Comparison of ENCODE assay signal across 9 cellular contexts in genomic region chr11:13318498-13319295, GRCh38. TPM values are rescaled to one million over a fixed set of nuclear protein-coding genes. Genes with fewer than 3 reads are reported as not detected.
DNase-seq lines count a peak whose midpoint lies in the region; ATAC-seq, FAIRE-seq and TF ChIP-seq lines count a peak whose summit lies in the region.
"Had no signal": no experiment of that assay in that cellular context is flagged by ENCODE, and none has a peak within 500 bp of the region (broad histone marks: within the 10 kb centered on the region; RNA-seq: fewer than 3 reads in every experiment).

No MANE protein-coding gene starts in this region.

- no peaks in the 10 kb centered on the region for H3K36me3 ChIP-seq in PC-9 (ENCODE audit: low read depth)

- H3F3A ChIP-seq in PC-9 (ENCODE audit: insufficient read depth, low read depth), result no peaks in the 10 kb centered on the region

- H3K9me3 ChIP-seq in PC-9 (ENCODE audit: insufficient read depth, low read depth), result no peaks in the 10 kb centered on the region

- DNase-seq in GM12892 (ENCODE audit: insufficient read length), result no peak
- peak; percentile 35 for DNase-seq in fibroblast of peridontal ligament (ENCODE audit: extremely low read depth)
- DNase-seq in stimulated activated CD4-positive, alpha-beta T cell treated with anti-CD3 and anti-CD28 coated beads, Interleukin-12 subunit alpha, Interleukin-12 subunit beta, amount 100 ng/mL, for 4 hours, result no peak
- no peak for DNase-seq in PC-9
- DNase-seq in NCI-H1930 (lab: John Stamatoyannopoulos, UW), result no peak
- no peak for DNase-seq in AG08396 (ENCODE audit: low spot score)

- H3K27ac ChIP-seq in PC-9, result no peak overlapping the region

- BruUV-seq in PC-9 (replicated peaks; lab: Mats Ljungman, UMichigan), result no TSS peak

- H4K20me1 ChIP-seq in PC-9 (ENCODE audit: insufficient read depth), result no peaks in the 10 kb centered on the region

- H2AFZ ChIP-seq in PC-9, result no peak overlapping the region

- no peaks in the 10 kb centered on the region for H3K9me2 ChIP-seq in PC-9 (ENCODE audit: insufficient read depth)

- TF ChIP-seq POLR2A in GM12892 (IDR thresholded peaks at IDR 0.05; ENCODE audit: low read depth, low read length), result no peak

- CTCF ChIA-PET in PC-9 (lab: Charles Lee), result interaction anchor here (0.6 kb wide), 1 partner anchor 1033 kb away, joined by 3 read pairs; no protein-coding TSS in a partner anchor

- ATAC-seq in GM19463 (IDR thresholded peaks at IDR 0.05; ENCODE audit: unreplicated experiment) (peak; percentile 59), HG03342 (IDR thresholded peaks at IDR 0.05; ENCODE audit: unreplicated experiment) (peak; percentile 81)

- H3K4me3 ChIP-seq in PC-9, result no peak overlapping the region

- no peak for TF ChIP-seq CTCF in PC-9 (conservative IDR thresholded peaks at IDR 0.05)

- POLR2A ChIA-PET in PC-9 (lab: Charles Lee; ENCODE audit: unreplicated experiment), result interaction anchor here (0.6 kb wide), 1 partner anchor 1032 kb away, joined by 32 read pairs; no protein-coding TSS in a partner anchor

- intact Hi-C loops in PC-9 (cut with micrococcal nuclease; ENCODE audit: unreplicated experiment), result no loop called here

- H3K4me1 ChIP-seq in PC-9 (replicated peaks; ENCODE audit: insufficient read depth), result no peaks in the 10 kb centered on the region

- H3K27me3 ChIP-seq in PC-9 (ENCODE audit: insufficient read depth, low read depth), result no peaks in the 10 kb centered on the region

- no peak overlapping the region for H3K4me2 ChIP-seq in PC-9

- H3K79me2 ChIP-seq in PC-9 (ENCODE audit: low read depth), result no peaks in the 10 kb centered on the region

- peak; percentile 93 for FAIRE-seq in GM12892 (lab: Jason Lieb, UNC)
- FAIRE-seq: keratinocyte had no signal

RNA-seq across cellular contexts. Expression of gene BMAL1, which starts 41.1 kb away (rescaled TPM):
- polyA plus RNA-seq in GM12892 (2012; ENCODE audit: missing spikeins), result 9.3 TPM
- 11.4 and 15.0 TPM in 2 replicates for total RNA-seq in PC-9 (2021)
